1 cellular context compared by ENCODE assay signal in genomic region chr2:218856168-218856895, GRCh38.
TF ChIP-seq lines count a peak whose summit lies in the region.

No MANE protein-coding gene starts in this region.

TF ChIP-seq in K562, 482 proteins besides CTCF, POLR2A, EP300 and RAD21:
- TF ChIP-seq VEZF1 (CRISPR knock-in tag; IDR thresholded peaks at IDR 0.05) (peak; percentile 65), HLTF (IDR thresholded peaks at IDR 0.05) (no peak), KDM1A (IDR thresholded peaks at IDR 0.05) (peak in 1 of 2 experiments; percentile 44; a peak in 1 of 4 replicates)
